In genomic region chr3:163924600-163924999, GRCh38 we compare ENCODE assay signal across 22 cellular contexts.
DNase-seq lines count a peak whose midpoint lies in the region; ATAC-seq and TF ChIP-seq lines count a peak whose summit lies in the region.
"Had no signal": no experiment of that assay in that cellular context is flagged by ENCODE, and none has a peak within 500 bp of the region (broad histone marks: within the 10 kb centered on the region; RNA-seq: fewer than 3 reads in every experiment).

No MANE protein-coding gene starts in this region.

- no peaks in the 10 kb centered on the region for H3K4me1 Mint-ChIP-seq in CD8-positive, alpha-beta T cell (ENCODE audit: low read depth)
- H3K4me1 Mint-ChIP-seq: activated naive CD4-positive, alpha-beta T cell treated with anti-CD3 and anti-CD28 coated beads, Interleukin-2, amount 10 ng/mL, durations not matched to agents 7 days and 5 days; CD4-positive, alpha-beta memory T cell; naive thymus-derived CD4-positive, alpha-beta T cell had no signal

- no peak overlapping the region for H3K27ac Mint-ChIP-seq in CD8-positive, alpha-beta T cell
- H3K27ac Mint-ChIP-seq: activated naive CD4-positive, alpha-beta T cell treated with anti-CD3 and anti-CD28 coated beads, Interleukin-2, amount 10 ng/mL, durations not matched to agents 7 days and 5 days; CD4-positive, alpha-beta memory T cell; naive thymus-derived CD4-positive, alpha-beta T cell had no signal

- no peak overlapping the region for H3K4me3 Mint-ChIP-seq in CD8-positive, alpha-beta T cell
- H3K4me3 Mint-ChIP-seq: activated naive CD4-positive, alpha-beta T cell treated with anti-CD3 and anti-CD28 coated beads, Interleukin-2, amount 10 ng/mL, durations not matched to agents 7 days and 5 days; activated T-cell treated with anti-CD3 and anti-CD28 coated beads, Interleukin-2, amount 50 U/mL, for 4 hours; CD4-positive, alpha-beta memory T cell; naive thymus-derived CD4-positive, alpha-beta T cell had no signal

- intact Hi-C loops in OCI-LY7 (cut with micrococcal nuclease; ENCODE audit: unreplicated experiment) (no loop called here), mucosa of descending colon (cut with DNase I, micrococcal nuclease) (no loop called here)
- intact Hi-C loops in CD8-positive, alpha-beta T cell (cut with DNase I, micrococcal nuclease), result no loop called here

- H3K27ac ChIP-seq in DND-41 (ENCODE audit: low read length) (no peak overlapping the region), OCI-LY7 (ENCODE audit: low read depth, low read length, poor library complexity, severe bottlenecking) (peak overlapping the region; percentile 66), hepatocyte (no peak overlapping the region)
- H3K27ac ChIP-seq in CD8-positive, alpha-beta T cell (ENCODE audit: low read depth, low read length), result no peak overlapping the region
- H3K27ac ChIP-seq: coronary artery, spleen, tibial artery had no signal

- POLR2A ChIA-PET in OCI-LY7 (lab: Charles Lee), result interaction anchor here (0.7 kb wide), 1 partner anchor 19 kb away, joined by 3 read pairs; no protein-coding TSS in a partner anchor
- POLR2A ChIA-PET in CD8-positive, alpha-beta T cell (lab: Charles Lee), result no interaction called here

- H3K4me3 ChIP-seq in DND-41 (ENCODE audit: low read depth in 1 of 2, low read length in 2 of 2) (no peak overlapping the region), OCI-LY7 (ENCODE audit: low read depth, low read length, poor library complexity, severe bottlenecking) (peak overlapping the region; percentile 46), mucosa of descending colon (no peak overlapping the region), hepatocyte (no peak overlapping the region)
- H3K4me3 ChIP-seq in CD8-positive, alpha-beta T cell (ENCODE audit: low read depth, low read length), result no peak overlapping the region
- H3K4me3 ChIP-seq: coronary artery, spleen, tibial artery had no signal

- ATAC-seq in DND-41 (ENCODE audit: insufficient read depth, low read depth) (0 out of 3 replicates have a peak, but pooled peaks have one; percentile 19), mucosa of descending colon (peak; percentile 87)
- no peak for ATAC-seq in CD8-positive, alpha-beta T cell
- ATAC-seq: activated T-cell treated with anti-CD3 and anti-CD28 coated beads, Interleukin-2, amount 50 U/mL, for 4 hours; naive thymus-derived CD4-positive, alpha-beta T cell; Right ventricle myocardium inferior had no signal

- WGBS in hepatocyte (ENCODE audit: low lambda C conversion rate, missing lambda C conversion rate), result 65% methylated on average over 6 of the region's 6 CpGs

- H3K4me1 ChIP-seq in DND-41 (ENCODE audit: insufficient read depth, low read length), result no peaks in the 10 kb centered on the region
- H3K4me1 ChIP-seq in OCI-LY7 (ENCODE audit: insufficient read depth, low read length, poor library complexity, severe bottlenecking), result peaks cover 39% of the 10 kb centered on the region
- H3K4me1 ChIP-seq in mucosa of descending colon (ENCODE audit: low read depth), result no peaks in the 10 kb centered on the region
- no peaks in the 10 kb centered on the region for H3K4me1 ChIP-seq in hepatocyte (ENCODE audit: insufficient read depth)
- H3K4me1 ChIP-seq in CD8-positive, alpha-beta T cell (ENCODE audit: insufficient read depth, low read length), result no peaks in the 10 kb centered on the region
- H3K4me1 ChIP-seq: spleen, tibial artery had no signal

- DNase-seq in DND-41 (no peak), NCI-H146 (lab: John Stamatoyannopoulos, UW) (peak; percentile 34), OCI-LY7 (ENCODE audit: low spot score) (peak; percentile 79), mucosa of descending colon (peak in 2 of 3 donors; percentile 25 to 41), KG1 (lab: John Stamatoyannopoulos, UW) (no peak), hepatocyte (ENCODE audit: low spot score) (no peak)
- no peak for DNase-seq in CD8-positive, alpha-beta T cell
- DNase-seq: activated CD4-positive, alpha-beta T cell treated with anti-CD3 and anti-CD28 coated beads for 1 hour; activated naive CD4-positive, alpha-beta T cell treated with anti-CD3 and anti-CD28 coated beads, Interleukin-2, amount 10 ng/mL, durations not matched to agents 7 days and 5 days; activated T-cell treated with anti-CD3 and anti-CD28 coated beads, Interleukin-2, amount 50 U/mL, for 4 hours; amygdala; CD4-positive, alpha-beta memory T cell; EL; mesenchymal stem cell; naive thymus-derived CD4-positive, alpha-beta T cell; NCI-H1436; spleen; stimulated activated CD4-positive, alpha-beta T cell treated with anti-CD3 and anti-CD28 coated beads, Interleukin-4, amount 100 ng/mL, for 1 hour; stimulated activated naive CD4-positive, alpha-beta T cell treated with Interleukin-2 at 50 U/mL for 16 hours; tibial artery had no signal

- H3K9me3 Mint-ChIP-seq in CD8-positive, alpha-beta T cell, result peaks cover 6% of the 10 kb centered on the region

- no peaks in the 10 kb centered on the region for H3K9me2 ChIP-seq in OCI-LY7 (ENCODE audit: insufficient read depth, low read length)
- no peaks in the 10 kb centered on the region for H3K9me2 ChIP-seq in hepatocyte (replicated peaks; ENCODE audit: insufficient read depth)

- no peaks in the 10 kb centered on the region for H3K79me2 ChIP-seq in DND-41 (ENCODE audit: insufficient read depth, low read length)
- H3K79me2 ChIP-seq in OCI-LY7 (ENCODE audit: insufficient read depth, low read depth, low read length), result no peaks in the 10 kb centered on the region
- H3K79me2 ChIP-seq in hepatocyte, result no peaks in the 10 kb centered on the region

- no peak overlapping the region for H3K4me2 ChIP-seq in DND-41 (ENCODE audit: insufficient read depth, low read length)
- peak overlapping the region; percentile 69 for H3K4me2 ChIP-seq in OCI-LY7 (ENCODE audit: low read length)
- H3K4me2 ChIP-seq in hepatocyte, result no peak overlapping the region

- H3K27me3 ChIP-seq in DND-41 (ENCODE audit: insufficient read depth, low read length, poor library complexity) (no peaks in the 10 kb centered on the region), hepatocyte (no peaks in the 10 kb centered on the region)
- no peaks in the 10 kb centered on the region for H3K27me3 ChIP-seq in CD8-positive, alpha-beta T cell (ENCODE audit: insufficient read depth, low read length)
- H3K27me3 ChIP-seq: spleen, tibial artery had no signal

- CTCF ChIA-PET in OCI-LY7 (lab: Charles Lee; ENCODE audit: unreplicated experiment), result no interaction called here
- CTCF ChIA-PET in CD8-positive, alpha-beta T cell (lab: Charles Lee), result no interaction called here

- no peak overlapping the region for H3K9ac ChIP-seq in DND-41 (ENCODE audit: low read depth, low read length)

- no peaks in the 10 kb centered on the region for H3K27me3 Mint-ChIP-seq in CD8-positive, alpha-beta T cell (ENCODE audit: low read depth)
- H3K27me3 Mint-ChIP-seq: activated naive CD4-positive, alpha-beta T cell treated with anti-CD3 and anti-CD28 coated beads, Interleukin-2, amount 10 ng/mL, durations not matched to agents 7 days and 5 days; CD4-positive, alpha-beta memory T cell; naive thymus-derived CD4-positive, alpha-beta T cell had no signal

- no peaks in the 10 kb centered on the region for H3K36me3 Mint-ChIP-seq in CD8-positive, alpha-beta T cell
- H3K36me3 Mint-ChIP-seq: activated naive CD4-positive, alpha-beta T cell treated with anti-CD3 and anti-CD28 coated beads, Interleukin-2, amount 10 ng/mL, durations not matched to agents 7 days and 5 days; CD4-positive, alpha-beta memory T cell; naive thymus-derived CD4-positive, alpha-beta T cell had no signal

- H3K36me3 ChIP-seq in DND-41 (ENCODE audit: insufficient read depth, low read length), result no peaks in the 10 kb centered on the region
- H3K36me3 ChIP-seq in OCI-LY7 (ENCODE audit: insufficient read depth, low read length), result no peaks in the 10 kb centered on the region
- H3K36me3 ChIP-seq in mucosa of descending colon (ENCODE audit: low read depth), result no peaks in the 10 kb centered on the region
- H3K36me3 ChIP-seq in hepatocyte (replicated peaks; ENCODE audit: insufficient read depth, low read depth), result no peaks in the 10 kb centered on the region
- H3K36me3 ChIP-seq in CD8-positive, alpha-beta T cell (ENCODE audit: insufficient read depth, low read length), result no peaks in the 10 kb centered on the region
- H3K36me3 ChIP-seq: spleen, tibial artery had no signal

- TF ChIP-seq CTCF in DND-41 (IDR thresholded peaks at IDR 0.05; ENCODE audit: borderline replicate concordance, extremely low read depth, low read length, poor library complexity, severe bottlenecking) (no peak), OCI-LY7 (conservative IDR thresholded peaks at IDR 0.05; ENCODE audit: low read length) (no peak), mucosa of descending colon (IDR thresholded peaks at IDR 0.05) (no peak), hepatocyte (IDR thresholded peaks at IDR 0.05; ENCODE audit: poor library complexity) (no peak)
- TF ChIP-seq CTCF in CD8-positive, alpha-beta T cell (IDR thresholded peaks at IDR 0.05), result no peak

- no TSS peak for BruUV-seq in OCI-LY7 (replicated peaks; lab: Mats Ljungman, UMichigan)

- no peaks in the 10 kb centered on the region for H4K20me1 ChIP-seq in DND-41 (ENCODE audit: insufficient read depth, low read length)
- H4K20me1 ChIP-seq in OCI-LY7 (ENCODE audit: insufficient read depth, low read length), result no peaks in the 10 kb centered on the region
- no peaks in the 10 kb centered on the region for H4K20me1 ChIP-seq in hepatocyte (ENCODE audit: insufficient read depth, poor library complexity, severe bottlenecking)

- peaks cover 2% of the 10 kb centered on the region for H3K9me3 ChIP-seq in DND-41 (ENCODE audit: insufficient read depth, low read length, severe bottlenecking)
- H3K9me3 ChIP-seq in OCI-LY7 (ENCODE audit: low read length), result no peaks in the 10 kb centered on the region
- no peaks in the 10 kb centered on the region for H3K9me3 ChIP-seq in mucosa of descending colon
- no peaks in the 10 kb centered on the region for H3K9me3 ChIP-seq in hepatocyte (ENCODE audit: low read depth)
- H3K9me3 ChIP-seq in CD8-positive, alpha-beta T cell (ENCODE audit: low read length), result no peaks in the 10 kb centered on the region
- H3K9me3 ChIP-seq: spleen, tibial artery had no signal

- no peak overlapping the region for H2AFZ ChIP-seq in DND-41 (ENCODE audit: low read depth, low read length)
- peak overlapping the region; percentile 84 for H2AFZ ChIP-seq in OCI-LY7 (ENCODE audit: low read length)
- H2AFZ ChIP-seq in hepatocyte, result no peak overlapping the region

Comparison
In these comparisons a context has a peak if more than half of its experiments do, and no peak if none do; other contexts are left out.
1. DNase-seq: peak in NCI-H146 (single experiment), OCI-LY7 (single experiment) and mucosa of descending colon (2 of 3); none in DND-41 (single experiment), KG1 (single experiment), hepatocyte (single experiment) and CD8-positive, alpha-beta T cell (0 of 7).